ENCODE assay signal across 8 cellular contexts in genomic region chr2:237692601-237693079, GRCh38.
DNase-seq lines count a peak whose midpoint lies in the region; ATAC-seq and TF ChIP-seq lines count a peak whose summit lies in the region.

No MANE protein-coding gene starts in this region.

- peak overlapping the region; percentile 98 for H3K4me2 ChIP-seq in mesenchymal stem cell (ENCODE audit: low read length, poor library complexity, severe bottlenecking)

- TF ChIP-seq CTCF in GM12875 (IDR thresholded peaks at IDR 0.05; ENCODE audit: borderline replicate concordance, insufficient read depth, low read depth, low read length) (no peak), HFF-Myc (IDR thresholded peaks at IDR 0.05; ENCODE audit: low read depth, low read length, missing control alignments) (no peak), Panc1 (IDR thresholded peaks at IDR 0.05) (no peak), upper lobe of right lung (IDR thresholded peaks at IDR 0.05) (no peak)

- CTCF ChIA-PET in Panc1 (lab: Charles Lee), result no interaction called here

- peak overlapping the region; percentile 87 to 99 for H3K4ac ChIP-seq in mesenchymal stem cell (ENCODE audit: low read depth in 1 of 2, low read length in 2 of 2)

- peak overlapping the region in 1 of 2 experiments; percentile 76 for H3K23ac ChIP-seq in mesenchymal stem cell (ENCODE audit: low read length in 2 of 2)

- peaks cover 48% of the 10 kb centered on the region for H3K4me1 ChIP-seq in Panc1 (ENCODE audit: control insufficient read depth, insufficient read depth, low read length)
- H3K4me1 ChIP-seq in mesenchymal stem cell (ENCODE audit: control insufficient read depth, insufficient read depth, low read depth, low read length), result peaks cover 39% of the 10 kb centered on the region
- H3K4me1 ChIP-seq in upper lobe of right lung, result peaks cover 79% of the 10 kb centered on the region

- no peak overlapping the region for H2AFZ ChIP-seq in mesenchymal stem cell (ENCODE audit: low read depth, low read length)

- H3K27me3 ChIP-seq in Panc1 (ENCODE audit: control insufficient read depth, insufficient read depth, low read length), result no peaks in the 10 kb centered on the region
- H3K27me3 ChIP-seq in mesenchymal stem cell (ENCODE audit: control insufficient read depth in 1 of 2, insufficient read depth in 1 of 2, low read length in 2 of 2), result no peaks in the 10 kb centered on the region
- H3K27me3 ChIP-seq in upper lobe of right lung, result no peaks in the 10 kb centered on the region

- H2BK15ac ChIP-seq in mesenchymal stem cell (ENCODE audit: low read depth, poor library complexity, severe bottlenecking), result peak overlapping the region; percentile 86

- peak overlapping the region; percentile 93 for H3K27ac Mint-ChIP-seq in dendritic cell treated with granulocyte-macrophage colony-stimulating factor and Interleukin-4, amounts not matched to agents 40 ng/mL and 50 ng/mL, for 4 days

- H3K14ac ChIP-seq in mesenchymal stem cell (ENCODE audit: low read length in 2 of 2), result peak overlapping the region in 1 of 2 experiments; percentile 84

- peak overlapping the region; percentile 99 for H3K4me3 Mint-ChIP-seq in dendritic cell treated with granulocyte-macrophage colony-stimulating factor and Interleukin-4, amounts not matched to agents 40 ng/mL and 50 ng/mL, for 4 days

- H4K91ac ChIP-seq in mesenchymal stem cell (ENCODE audit: low read length), result peak overlapping the region; percentile 92

- H3K9me3 ChIP-seq in Panc1 (ENCODE audit: control insufficient read depth, insufficient read depth, low read depth, low read length), result no peaks in the 10 kb centered on the region
- no peaks in the 10 kb centered on the region for H3K9me3 ChIP-seq in mesenchymal stem cell (ENCODE audit: control insufficient read depth, low read length)
- no peaks in the 10 kb centered on the region for H3K9me3 ChIP-seq in upper lobe of right lung

- H3K27me3 Mint-ChIP-seq in dendritic cell treated with granulocyte-macrophage colony-stimulating factor and Interleukin-4, amounts not matched to agents 40 ng/mL and 50 ng/mL, for 4 days, result no peaks in the 10 kb centered on the region

- BruUV-seq in Panc1 (replicated peaks; lab: Mats Ljungman, UMichigan), result no TSS peak

- DNase-seq in HFF-Myc (ENCODE audit: extremely low read depth, low read depth), result no peak
- DNase-seq in Panc1 (ENCODE audit: low read depth, low spot score), result no peak
- peak; percentile 49 for DNase-seq in mesenchymal stem cell
- peak; percentile 77 for DNase-seq in upper lobe of right lung
- no peak for DNase-seq in hypothalamus (lab: John Stamatoyannopoulos, UW)
- DNase-seq in inferior parietal cortex (ENCODE audit: extremely low spot score), result no peak

- H3K4me3 ChIP-seq in GM12875 (ENCODE audit: low read depth, low read length) (peak overlapping the region; percentile 91), HFF-Myc (replicated peaks; ENCODE audit: low read depth, low read length) (peak overlapping the region; percentile 94), Panc1 (ENCODE audit: low read depth in 2 of 2, low read length in 2 of 2) (peak overlapping the region; percentile 87 to 93), mesenchymal stem cell (ENCODE audit: insufficient read depth in 1 of 2, low read depth in 1 of 2, low read length in 2 of 2) (peak overlapping the region; percentile 83 to 90), upper lobe of right lung (peak overlapping the region; percentile 88)

- H3K4me1 Mint-ChIP-seq in dendritic cell treated with granulocyte-macrophage colony-stimulating factor and Interleukin-4, amounts not matched to agents 40 ng/mL and 50 ng/mL, for 4 days (ENCODE audit: low read depth), result peaks cover 74% of the 10 kb centered on the region

- peak overlapping the region; percentile 96 for H3K27ac ChIP-seq in Panc1 (ENCODE audit: low read length)
- peak overlapping the region; percentile 76 for H3K27ac ChIP-seq in mesenchymal stem cell (ENCODE audit: low read length, poor library complexity, severe bottlenecking)
- peak overlapping the region; percentile 98 for H3K27ac ChIP-seq in upper lobe of right lung

- peaks cover 54% of the 10 kb centered on the region for H3K36me3 Mint-ChIP-seq in dendritic cell treated with granulocyte-macrophage colony-stimulating factor and Interleukin-4, amounts not matched to agents 40 ng/mL and 50 ng/mL, for 4 days (ENCODE audit: low read depth)

- peak; percentile 14 for ATAC-seq in Panc1
- ATAC-seq in upper lobe of right lung, result no peak

- H3K9ac ChIP-seq in mesenchymal stem cell (ENCODE audit: low read length), result peak overlapping the region; percentile 96

- in situ Hi-C loops in Panc1 (cut with HindIII; ENCODE audit: low pct_unique_long_range_greater_than_20kb, low sequenced_read_pairs), result no loop called here

- H2BK5ac ChIP-seq in mesenchymal stem cell (ENCODE audit: low read depth, low read length, poor library complexity, severe bottlenecking), result peak overlapping the region; percentile 76

- H3K36me3 ChIP-seq in Panc1 (ENCODE audit: control insufficient read depth, insufficient read depth, low read length), result peaks cover 3% of the 10 kb centered on the region; the same call in 1 of the 2 replicates
- H3K36me3 ChIP-seq in mesenchymal stem cell (ENCODE audit: control insufficient read depth in 1 of 2, insufficient read depth in 2 of 2, low read depth in 1 of 2, low read length in 2 of 2), result peaks cover 0 to 3% of the 10 kb centered on the region in 2 experiments
- H3K36me3 ChIP-seq in upper lobe of right lung, result no peaks in the 10 kb centered on the region

- H2AK5ac ChIP-seq in mesenchymal stem cell (ENCODE audit: low read length, severe bottlenecking), result peak overlapping the region; percentile 27

- H4K8ac ChIP-seq in mesenchymal stem cell (ENCODE audit: low read length), result peak overlapping the region; percentile 81

- H3K18ac ChIP-seq in mesenchymal stem cell (ENCODE audit: low read depth in 1 of 2, low read length in 2 of 2), result peak overlapping the region; percentile 89 to 96

- peaks cover 12% of the 10 kb centered on the region for H3K79me1 ChIP-seq in mesenchymal stem cell (replicated peaks; ENCODE audit: low read length, poor library complexity, severe bottlenecking)

- POLR2A ChIA-PET in Panc1 (lab: Charles Lee), result no interaction called here

- intact Hi-C loops in Panc1 (cut with micrococcal nuclease; ENCODE audit: unreplicated experiment), result no loop called here
- intact Hi-C loops in dendritic cell treated with granulocyte-macrophage colony-stimulating factor and Interleukin-4, amounts not matched to agents 40 ng/mL and 50 ng/mL, for 4 days (cut with micrococcal nuclease), result loop anchor here (1.0 to 5.0 kb wide), 3 partner anchors 8 to 35 kb away; no protein-coding TSS in a partner anchor
- intact Hi-C loops in upper lobe of right lung (cut with DNase I), result no loop called here

- H2BK120ac ChIP-seq in mesenchymal stem cell (ENCODE audit: low read depth, low read length), result peak overlapping the region; percentile 91

- WGBS in mesenchymal stem cell, result under 1% methylated on average over 36 of the region's 36 CpGs

- no peaks in the 10 kb centered on the region for H3K9me3 Mint-ChIP-seq in dendritic cell treated with granulocyte-macrophage colony-stimulating factor and Interleukin-4, amounts not matched to agents 40 ng/mL and 50 ng/mL, for 4 days

- H2BK12ac ChIP-seq in mesenchymal stem cell (ENCODE audit: low read length in 2 of 2), result peak overlapping the region; percentile 21 to 92

Comparison
In these comparisons a context has a peak if more than half of its experiments do, and no peak if none do; other contexts are left out.
1. DNase-seq: peak in mesenchymal stem cell (single experiment) and upper lobe of right lung (single experiment); none in HFF-Myc (single experiment), Panc1 (single experiment), hypothalamus (0 of 51) and inferior parietal cortex (single experiment).
2. Peak in every context shown above with its lines, with median percentiles within 50 percentile points of each other: H3K4me3 ChIP-seq and H3K27ac ChIP-seq.